ENCODE assay signal across 21 cellular contexts in the genomic region with DNA sequence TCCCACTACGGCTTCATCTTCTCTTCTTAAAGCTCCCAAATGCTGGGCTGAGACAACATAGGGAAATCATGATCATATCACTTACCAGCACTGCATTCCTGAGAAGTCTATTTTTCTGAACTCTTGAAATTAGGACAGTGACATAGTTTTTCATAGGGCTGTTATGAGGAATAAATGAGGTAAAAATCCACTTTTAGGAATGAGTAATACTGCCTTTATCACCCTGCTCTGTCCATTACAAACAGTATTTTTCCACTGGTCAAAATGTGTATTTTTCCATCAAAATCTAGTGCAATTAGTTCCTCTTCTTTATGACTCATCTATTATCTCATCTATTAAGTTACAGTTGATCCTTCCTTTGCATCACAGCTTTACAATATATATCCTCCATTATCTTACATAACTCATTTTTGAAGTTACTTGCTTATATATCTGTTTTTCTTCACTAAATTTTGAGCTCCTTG. TPM values are rescaled to one million over a fixed set of nuclear protein-coding genes. Genes with fewer than 3 reads are reported as not detected.
DNase-seq lines count a peak whose midpoint lies in the region; ATAC-seq and TF ChIP-seq lines count a peak whose summit lies in the region.
"Had no signal": no experiment of that assay in that cellular context is flagged by ENCODE, and none has a peak within 500 bp of the region (broad histone marks: within the 10 kb centered on the region; RNA-seq: fewer than 3 reads in every experiment).

No MANE protein-coding gene starts in this region.

- no peak for TF ChIP-seq CTCF in osteocyte (IDR thresholded peaks at IDR 0.05)
- no peak for TF ChIP-seq CTCF in colonic mucosa (IDR thresholded peaks at IDR 0.05)

- intact Hi-C loops in colonic mucosa (cut with DNase I) = no loop called here

- H3K4me3 Mint-ChIP-seq in osteocyte (ENCODE audit: unreplicated experiment) = peak overlapping the region; percentile 34
- H3K4me3 Mint-ChIP-seq: natural killer cell had no signal

- H3K4me1 ChIP-seq in SJCRH30 = peaks cover 10% of the 10 kb centered on the region
- H3K4me1 ChIP-seq in colonic mucosa = no peaks in the 10 kb centered on the region
- H3K4me1 ChIP-seq: BE2C, upper lobe of right lung had no signal

- H3K9me3 Mint-ChIP-seq in osteocyte (ENCODE audit: unreplicated experiment) = no peaks in the 10 kb centered on the region
- H3K9me3 Mint-ChIP-seq: natural killer cell had no signal

- no peaks in the 10 kb centered on the region for H3K27me3 ChIP-seq in SJCRH30
- no peaks in the 10 kb centered on the region for H3K27me3 ChIP-seq in colonic mucosa
- H3K27me3 ChIP-seq: upper lobe of right lung had no signal

- no peak for ATAC-seq in HG03442 (IDR thresholded peaks at IDR 0.05; ENCODE audit: unreplicated experiment)
- ATAC-seq: activated CD4-positive, CD25-positive, alpha-beta regulatory T cell treated with anti-CD3 and anti-CD28 coated beads, Interleukin-2, amount 50 U/mL, for 24 hours; natural killer cell; Panc1; upper lobe of right lung had no signal

- no peak overlapping the region for H3K9ac ChIP-seq in colonic mucosa (ENCODE audit: low read depth in 2 of 2, low read length in 2 of 2)

- H3K27ac ChIP-seq in SJCRH30 (peak overlapping the region; percentile 64), colonic mucosa (no peak overlapping the region)
- H3K27ac ChIP-seq: upper lobe of right lung had no signal

- peak overlapping the region; percentile 88 for H3K27ac Mint-ChIP-seq in osteocyte (ENCODE audit: unreplicated experiment)
- H3K27ac Mint-ChIP-seq: natural killer cell had no signal

- peaks cover 27% of the 10 kb centered on the region for H3K36me3 Mint-ChIP-seq in osteocyte (ENCODE audit: unreplicated experiment)
- H3K36me3 Mint-ChIP-seq: natural killer cell had no signal

- H3K9me3 ChIP-seq in SJCRH30 (replicated peaks) (no peaks in the 10 kb centered on the region), colonic mucosa (no peaks in the 10 kb centered on the region)
- H3K9me3 ChIP-seq: BE2C, upper lobe of right lung had no signal

- H3K4me1 Mint-ChIP-seq in osteocyte (ENCODE audit: unreplicated experiment) = peaks cover 87% of the 10 kb centered on the region
- H3K4me1 Mint-ChIP-seq: natural killer cell had no signal

- H3K36me3 ChIP-seq in SJCRH30 = no peaks in the 10 kb centered on the region
- H3K36me3 ChIP-seq in colonic mucosa = no peaks in the 10 kb centered on the region
- H3K36me3 ChIP-seq: BE2C, upper lobe of right lung had no signal

- no peak overlapping the region for H3K4me3 ChIP-seq in SJCRH30
- no peak overlapping the region for H3K4me3 ChIP-seq in colonic mucosa
- H3K4me3 ChIP-seq: upper lobe of right lung had no signal

- DNase-seq in AG08395 (ENCODE audit: low spot score) = peak; percentile 25
- peak in 1 of 2 experiments; percentile 23 for DNase-seq in SJCRH30
- DNase-seq in dedifferentiated amniotic fluid mesenchymal stem cell (ENCODE audit: extremely low spot score) = peak; percentile 66
- DNase-seq in osteocyte (ENCODE audit: extremely low spot score, unreplicated experiment) = no peak
- no peak for DNase-seq in colonic mucosa
- no peak for DNase-seq in activated naive CD4-positive, alpha-beta T cell treated with Interleukin-2 at 50 U/mL for 16 hours
- no peak for DNase-seq in NCI-H524 treated with DMSO at 0.1 percent for 48 hours (lab: John Stamatoyannopoulos, UW)
- DNase-seq: activated CD8-positive, alpha-beta memory T cell treated with anti-CD3 and anti-CD28 coated beads, Interleukin-2, amount 50 U/mL, for 48 hours; activated naive CD4-positive, alpha-beta T cell treated with anti-CD3 and anti-CD28 coated beads, Interleukin-2, amount 50 U/mL, for 16 hours; BE2C; cerebellar nuclear complex; erythroblast; natural killer cell; NCI-H2081; NCI-H526 treated with DMSO at 0.1 percent for 48 hours; retina; stimulated activated CD4-positive, alpha-beta T cell treated with anti-CD3 and anti-CD28 coated beads, Interleukin-4, amount 100 ng/mL, for 24 hours; upper lobe of right lung had no signal

- no peaks in the 10 kb centered on the region for H3K27me3 Mint-ChIP-seq in osteocyte (ENCODE audit: unreplicated experiment)

RNA-seq across cellular contexts. Expression of gene PRRX1, which starts 36.9 kb away (rescaled TPM):
- total RNA-seq in SJCRH30 (2014; rRNA removed; shearing (Covaris generic)) = 0.73 and 1.1 TPM in 2 replicates
- 358 and 376 TPM in 2 replicates for total RNA-seq in osteocyte
- total RNA-seq in colonic mucosa = 1 to 10 TPM; 1.5 to 2.5 TPM
- total RNA-seq: natural killer cell had no signal

Comparison
In these comparisons a context has a peak if more than half of its experiments do, and no peak if none do; other contexts are left out.
1. DNase-seq: peak in AG08395 (single experiment) and dedifferentiated amniotic fluid mesenchymal stem cell (single experiment); none in osteocyte (single experiment), colonic mucosa (single experiment), activated naive CD4-positive, alpha-beta T cell treated with Interleukin-2 at 50 U/mL for 16 hours (single experiment) and NCI-H524 treated with DMSO at 0.1 percent for 48 hours (single experiment).
2. RNA of gene PRRX1, which starts 36.9 kb away (total RNA-seq): 358 to 376 TPM in osteocyte; 1.5 to 2.5 TPM in colonic mucosa and 0.73 to 1.1 TPM in SJCRH30; every median in the first group is over 100 times any median in the second.